In the genomic region with DNA sequence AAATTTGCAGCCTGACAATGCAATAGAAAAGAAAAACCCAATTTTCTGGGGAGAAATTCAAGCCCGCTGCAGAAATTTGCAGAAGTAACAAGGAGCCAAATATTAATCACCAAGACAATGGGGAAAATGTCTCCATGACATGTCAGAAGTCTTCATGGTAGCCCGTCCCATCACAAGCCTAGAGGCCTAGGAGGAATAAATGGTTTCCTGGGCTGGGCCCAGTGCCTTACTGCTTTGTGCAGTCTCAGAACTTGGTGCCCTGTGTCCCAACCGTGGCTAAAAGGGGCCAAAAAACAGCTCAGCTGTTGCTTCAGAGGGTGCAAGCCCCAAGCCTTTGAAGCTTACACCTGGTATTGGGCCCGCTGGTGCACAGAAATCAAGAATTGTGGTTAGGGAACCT, we compare ENCODE assay signal across 23 cellular contexts.
"Had no signal": no experiment of that assay in that cellular context is flagged by ENCODE, and none has a peak within 500 bp of the region (broad histone marks: within the 10 kb centered on the region; RNA-seq: fewer than 3 reads in every experiment).

No MANE protein-coding gene starts in this region.

- H3K36me3 ChIP-seq: colonic mucosa, esophagus muscularis mucosa, esophagus squamous epithelium, gastrocnemius medialis, gastroesophageal sphincter, heart left ventricle, heart right ventricle had no signal

- H3K27ac ChIP-seq: colonic mucosa, coronary artery, dorsolateral prefrontal cortex, epithelial cell of prostate, esophagus muscularis mucosa, esophagus squamous epithelium, foreskin keratinocyte, gastrocnemius medialis, gastroesophageal sphincter, heart left ventricle, heart right ventricle had no signal

- H3K4me3 ChIP-seq: colonic mucosa, coronary artery, dorsolateral prefrontal cortex, esophagus muscularis mucosa, esophagus squamous epithelium, gastrocnemius medialis, gastroesophageal sphincter, heart left ventricle, heart right ventricle had no signal

- DNase-seq: colonic mucosa; cortex of kidney; dermis blood vessel endothelial cell; dorsolateral prefrontal cortex; effector CD4-positive, alpha-beta T cell; effector CD8-positive, alpha-beta T cell; effector memory CD4-positive, alpha-beta T cell; effector memory CD8-positive, alpha-beta T cell; endodermal cell; erythroblast; esophagus squamous epithelium; foreskin fibroblast; foreskin keratinocyte; foreskin melanocyte; gastrocnemius medialis; glutamatergic neuron; head of caudate nucleus; heart left ventricle; heart right ventricle had no signal

- H3K9me3 ChIP-seq: colonic mucosa, gastrocnemius medialis, gastroesophageal sphincter had no signal

- H3K4me1 ChIP-seq: colonic mucosa, esophagus muscularis mucosa, esophagus squamous epithelium, foreskin keratinocyte, gastrocnemius medialis, gastroesophageal sphincter, heart left ventricle, heart right ventricle had no signal
